In the genomic region with DNA sequence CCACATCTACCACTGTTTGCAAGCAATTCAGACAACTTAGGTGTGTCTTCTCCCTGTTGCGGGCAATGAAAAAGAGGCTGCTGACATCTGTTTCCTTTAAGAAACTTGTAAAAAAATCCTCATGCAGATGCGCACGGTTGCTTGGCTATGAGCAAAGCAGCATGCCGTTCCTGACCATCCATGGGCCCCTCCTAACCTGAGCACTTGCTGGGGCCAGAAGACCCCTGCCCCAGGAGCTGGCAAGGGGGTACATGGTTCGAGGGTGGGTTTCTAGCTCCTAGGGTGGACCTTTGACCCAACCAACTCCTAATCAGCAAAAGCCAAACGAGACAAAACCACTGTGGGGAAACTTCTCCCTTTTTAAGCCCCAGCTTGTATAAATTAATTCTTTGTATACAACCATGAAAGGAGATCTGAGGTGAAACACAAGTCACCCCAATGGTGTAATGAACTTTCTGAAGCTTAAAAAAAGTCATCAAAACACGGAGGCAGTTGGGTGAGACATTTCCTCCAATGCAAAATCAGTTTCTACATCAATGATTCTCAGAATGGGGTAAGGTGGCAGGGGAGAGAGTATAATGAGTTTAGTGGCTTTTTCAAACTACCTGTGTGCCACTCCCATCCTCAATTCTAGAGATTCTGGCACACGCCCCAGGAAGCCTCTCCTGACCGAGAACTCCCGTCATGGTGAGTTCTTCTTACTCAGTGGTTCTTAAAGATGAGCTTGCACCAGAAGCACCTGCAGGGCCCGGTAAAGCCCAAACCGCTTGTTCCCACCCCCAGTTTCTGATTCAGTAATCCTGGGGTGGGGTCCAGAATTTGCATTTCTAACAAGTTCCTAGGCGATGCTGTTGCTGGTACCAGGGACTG, we compare ENCODE assay signal across 9 cellular contexts. TPM values are rescaled to one million over a fixed set of nuclear protein-coding genes. Genes with fewer than 3 reads are reported as not detected.
DNase-seq lines count a peak whose midpoint lies in the region; ATAC-seq, FAIRE-seq and TF ChIP-seq lines count a peak whose summit lies in the region.
"Had no signal": no experiment of that assay in that cellular context is flagged by ENCODE, and none has a peak within 500 bp of the region (broad histone marks: within the 10 kb centered on the region; RNA-seq: fewer than 3 reads in every experiment).

No MANE protein-coding gene starts in this region.

- H3K27ac Mint-ChIP-seq in MCF 10A (ENCODE audit: low read depth, unreplicated experiment): no peak overlapping the region

- H3K36me3 Mint-ChIP-seq in MCF 10A (ENCODE audit: insufficient read depth, unreplicated experiment): no peaks in the 10 kb centered on the region

- TF ChIP-seq CTCF in GM10248 (IDR thresholded peaks at IDR 0.05; ENCODE audit: control extremely low read depth, extremely low read depth, low read depth, missing control alignments) (no peak), MCF 10A (IDR thresholded peaks at IDR 0.05; ENCODE audit: unreplicated experiment) (no peak)

- H3K27me3 Mint-ChIP-seq in MCF 10A (ENCODE audit: insufficient read depth, unreplicated experiment): no peaks in the 10 kb centered on the region

- CTCF ChIA-PET in GM10248 (lab: Yijun Ruan, JAX): interaction anchor here (0.7 to 2.2 kb wide), 8 partner anchors 8 to 561 kb away, joined by 3 to 15 read pairs (median 4); no protein-coding TSS in a partner anchor
- CTCF ChIA-PET in MCF 10A (lab: Yijun Ruan, JAX): interaction anchor here (0.6 to 3.6 kb wide), 6 partner anchors 10 to 1407 kb away, joined by 3 to 17 read pairs (median 3); no protein-coding TSS in a partner anchor

- ATAC-seq in GM21381 (IDR thresholded peaks at IDR 0.05; ENCODE audit: unreplicated experiment) (peak; percentile 48), HG03520 (IDR thresholded peaks at IDR 0.05; ENCODE audit: unreplicated experiment) (peak; percentile 56)

- no peak for TF ChIP-seq POLR2A in H54 (IDR thresholded peaks at IDR 0.05; ENCODE audit: low read depth, low read length)

- H3K4me3 Mint-ChIP-seq in MCF 10A (ENCODE audit: unreplicated experiment): no peak overlapping the region

- DNase-seq in GM10248 (ENCODE audit: extremely low spot score): peak; percentile 61
- peak; percentile 46 for DNase-seq in central memory CD4-positive, alpha-beta T cell
- no peak for DNase-seq in GDM1 (lab: John Stamatoyannopoulos, UW)
- no peak for DNase-seq in stimulated activated naive CD4-positive, alpha-beta T cell treated with Interleukin-2 at 50 U/mL for 16 hours (lab: John Stamatoyannopoulos, UW)
- no peak for DNase-seq in H54 (ENCODE audit: insufficient read length, low spot score)
- no peak for DNase-seq in MCF 10A (ENCODE audit: unreplicated experiment)

- POLR2A ChIA-PET in GM10248 (lab: Yijun Ruan, JAX): no interaction called here
- POLR2A ChIA-PET in MCF 10A (lab: Yijun Ruan, JAX): interaction anchor here (0.5 to 0.7 kb wide), 2 partner anchors 7 to 27 kb away, joined by 3 read pairs; no protein-coding TSS in a partner anchor

- H3K9me3 Mint-ChIP-seq in MCF 10A (ENCODE audit: unreplicated experiment): no peaks in the 10 kb centered on the region

- BruUV-seq in MCF 10A (replicated peaks; lab: Mats Ljungman, UMichigan): no TSS peak

- no peak for FAIRE-seq in H54 (lab: Jason Lieb, UNC)

- peaks cover 9% of the 10 kb centered on the region for H3K4me1 Mint-ChIP-seq in MCF 10A (ENCODE audit: insufficient read depth, unreplicated experiment)

- intact Hi-C loops in MCF 10A (cut with micrococcal nuclease): no loop called here

RNA-seq across cellular contexts. Expression of gene CPN2, which starts 44.1 kb away (rescaled TPM):
- total RNA-seq in MCF 10A (2022): not detected in 2 replicates
- total RNA-seq: activated CD8-positive, alpha-beta memory T cell treated with anti-CD3 and anti-CD28 coated beads for 36 hours had no signal

Comparison
In these comparisons a context has a peak if more than half of its experiments do, and no peak if none do; other contexts are left out.
1. DNase-seq: peak in GM10248 (single experiment) and central memory CD4-positive, alpha-beta T cell (single experiment); none in GDM1 (single experiment), stimulated activated naive CD4-positive, alpha-beta T cell treated with Interleukin-2 at 50 U/mL for 16 hours (single experiment), H54 (single experiment) and MCF 10A (single experiment).